ENCODE assay signal across 28 cellular contexts in genomic region chr3:171044384-171044783, GRCh38. TPM values are rescaled to one million over a fixed set of nuclear protein-coding genes. Genes with fewer than 3 reads are reported as not detected.
DNase-seq lines count a peak whose midpoint lies in the region; ATAC-seq, FAIRE-seq and TF ChIP-seq lines count a peak whose summit lies in the region.
"Had no signal": no experiment of that assay in that cellular context is flagged by ENCODE, and none has a peak within 500 bp of the region (broad histone marks: within the 10 kb centered on the region; RNA-seq: fewer than 3 reads in every experiment).

No MANE protein-coding gene starts in this region.

- intact Hi-C loops in HepG2 (cut with micrococcal nuclease; ENCODE audit: unreplicated experiment), result no loop called here

- no peaks in the 10 kb centered on the region for H4K20me1 ChIP-seq in HepG2 (ENCODE audit: insufficient read depth, low read length)

- H2AK5ac ChIP-seq in mesendoderm (ENCODE audit: low read length), result no peak overlapping the region

- TF ChIP-seq RAD21 in HepG2 (CRISPR knock-in tag; IDR thresholded peaks at IDR 0.05), result no peak

- H3K4me2 ChIP-seq in HepG2 (ENCODE audit: low read depth, low read length) (peak overlapping the region; percentile 58), mesendoderm (ENCODE audit: low read length) (no peak overlapping the region)
- H3K4me2 ChIP-seq: GM23338 had no signal

- POLR2A ChIA-PET in HepG2 (lab: Yijun Ruan, JAX), result interaction anchor here (1.1 to 3.5 kb wide), 7 partner anchors 11 to 797 kb away, joined by 3 to 18 read pairs (median 9); partner anchors contain the start of gene SLC2A2

- TF ChIP-seq EP300 in HepG2 (IDR thresholded peaks at IDR 0.05; ENCODE audit: low read depth in 2 of 2, low read length in 2 of 2) (peak in 1 of 2 experiments; percentile 67; a peak in 2 of 4 replicates), HepG2 (CRISPR knock-in tag; IDR thresholded peaks at IDR 0.05; ENCODE audit: borderline replicate concordance) (no peak; the same call in 1 of the 2 replicates)

- no peak overlapping the region for H3K56ac ChIP-seq in mesendoderm (ENCODE audit: low read length)

- no peak overlapping the region for H2BK120ac ChIP-seq in mesendoderm (ENCODE audit: low read depth, low read length)

- no peak overlapping the region for H4K5ac ChIP-seq in mesendoderm (ENCODE audit: low read length)

- TF ChIP-seq CTCF in choroid plexus epithelial cell (conservative IDR thresholded peaks at IDR 0.05; ENCODE audit: low read depth, low read length) (no peak), HepG2 (CRISPR knock-in tag; IDR thresholded peaks at IDR 0.05) (no peak)

- H3K79me2 ChIP-seq in HepG2 (ENCODE audit: insufficient read depth, low read length) (no peaks in the 10 kb centered on the region), mesendoderm (ENCODE audit: control insufficient read depth, insufficient read depth, low read length) (no peaks in the 10 kb centered on the region)

- DNase-seq in NCI-H510A treated with DMSO at 0.1 percent for 48 hours (lab: John Stamatoyannopoulos, UW) (peak; percentile 36), NCI-H510A (lab: John Stamatoyannopoulos, UW) (no peak), choroid plexus epithelial cell (ENCODE audit: low read depth) (peak; percentile 12), HepG2 (ENCODE audit: low spot score) (peak; percentile 69), C1 segment of cervical spinal cord (lab: John Stamatoyannopoulos, UW) (no peak), NCI-H1105 treated with DMSO at 0.1 percent for 48 hours (lab: John Stamatoyannopoulos, UW) (no peak), mesendoderm (no peak)
- DNase-seq: 8988T; CD4-positive, CD25-positive, alpha-beta regulatory T cell; H9; KG1; MG63; NCI-H2029; NCI-H2171; NCI-H226; NCI-H524; NCI-H82; NK-92 treated with Interleukin-12 subunit alpha and Interleukin-12 subunit beta, amount 100 ng/mL, for 24 hours; PC-3; SJCRH30 had no signal

- H3K36me3 ChIP-seq in HepG2 (replicated peaks in 1 of 2; ENCODE audit: control insufficient read depth in 1 of 2, insufficient read depth in 2 of 2, low read length in 2 of 2) (no peaks in the 10 kb centered on the region), mesendoderm (ENCODE audit: control insufficient read depth, insufficient read depth, low read length) (no peaks in the 10 kb centered on the region)
- H3K36me3 ChIP-seq: MG63, SJCRH30 had no signal

- H3K18ac ChIP-seq in mesendoderm (ENCODE audit: low read length), result no peak overlapping the region

- no peak overlapping the region for H2BK15ac ChIP-seq in mesendoderm (replicated peaks; ENCODE audit: low read depth)

- H3K79me1 ChIP-seq in mesendoderm (ENCODE audit: low read length), result no peaks in the 10 kb centered on the region

- no peaks in the 10 kb centered on the region for H3K9me3 ChIP-seq in HepG2 (ENCODE audit: low read length)
- H3K9me3 ChIP-seq: MG63, SJCRH30 had no signal

- CTCF ChIA-PET in HepG2 (lab: Yijun Ruan, JAX; ENCODE audit: low intra/inter-chr PET ratio, low total read pairs), result no interaction called here

- WGBS in HepG2 (ENCODE audit: low lambda C conversion rate), result 0% methylated on average over 1 of the region's 1 CpG
- no CpG with 5 or more reads among the region's 1 CpG for WGBS in mesendoderm (ENCODE audit: extremely low coverage, insufficient coverage, low lambda C conversion rate)

- H2BK5ac ChIP-seq in mesendoderm (ENCODE audit: low read length), result no peak overlapping the region

- no TSS peak for BruUV-seq in HepG2 (replicated peaks; lab: Mats Ljungman, UMichigan)

- H3K23ac ChIP-seq in mesendoderm (ENCODE audit: low read length), result no peak overlapping the region

- H4K8ac ChIP-seq in mesendoderm (ENCODE audit: low read depth, low read length), result no peak overlapping the region

- H2AFZ ChIP-seq in HepG2 (ENCODE audit: low read length), result peak overlapping the region; percentile 32
- H2AFZ ChIP-seq: GM23338 had no signal

- H3K27ac ChIP-seq in HepG2 (ENCODE audit: extremely low read length, insufficient read depth, low read length) (peak overlapping the region; percentile 84), mesendoderm (ENCODE audit: low read depth, low read length) (no peak overlapping the region)
- H3K27ac ChIP-seq: SJCRH30 had no signal

- no peak for ATAC-seq in HepG2
- no peak for ATAC-seq in HG02759 (IDR thresholded peaks at IDR 0.05; ENCODE audit: unreplicated experiment)
- ATAC-seq: GM23338, PC-3, Right ventricle myocardium inferior, SK-N-SH treated with all-trans-retinoic acid at 6 μM for 48 hours had no signal

- no peak overlapping the region for H3K4ac ChIP-seq in mesendoderm (ENCODE audit: low read depth, low read length)

- in situ Hi-C loops in HepG2 (cut with HindIII; ENCODE audit: extremely low pct_ligation_motif_present, low pct_unique_long_range_greater_than_20kb), result no loop called here

- H3K4me1 ChIP-seq in HepG2 (ENCODE audit: insufficient read depth, low read length) (peaks cover 60% of the 10 kb centered on the region), mesendoderm (ENCODE audit: control insufficient read depth, low read depth, low read length) (no peaks in the 10 kb centered on the region)
- H3K4me1 ChIP-seq: SJCRH30 had no signal

- peak overlapping the region; percentile 65 for H3K9ac ChIP-seq in HepG2 (ENCODE audit: insufficient read depth, low read depth, low read length)
- H3K9ac ChIP-seq in mesendoderm (ENCODE audit: low read length), result no peak overlapping the region

- FAIRE-seq in HepG2 (lab: Jason Lieb, UNC), result peak; percentile 50
- FAIRE-seq: D721Med, HTR-8/SVneo had no signal

- H3K27me3 ChIP-seq in HepG2 (ENCODE audit: control insufficient read depth in 1 of 2, insufficient read depth in 2 of 2, low read length in 2 of 2) (no peaks in the 10 kb centered on the region), mesendoderm (ENCODE audit: insufficient read depth, low read length, poor library complexity) (no peaks in the 10 kb centered on the region)
- H3K27me3 ChIP-seq: MG63, SJCRH30 had no signal

- H3K4me3 ChIP-seq in choroid plexus epithelial cell (ENCODE audit: low read depth, low read length) (no peak overlapping the region), HepG2 (replicated peaks in 1 of 3; ENCODE audit: insufficient read depth in 1 of 3, low read depth in 2 of 3, low read length in 3 of 3) (no peak overlapping the region), mesendoderm (ENCODE audit: low read length) (no peak overlapping the region)
- H3K4me3 ChIP-seq: GM23338, MG63, SJCRH30 had no signal

- TF ChIP-seq POLR2A in HepG2 (IDR thresholded peaks at IDR 0.05; ENCODE audit: insufficient read depth in 1 of 2, low read depth in 2 of 2, low read length in 2 of 2), result no peak

TF ChIP-seq in HepG2, 621 proteins besides CTCF, POLR2A, EP300 and RAD21 (continues in another document):
- TF ChIP-seq ZEB1 (IDR thresholded peaks at IDR 0.05; ENCODE audit: insufficient replicate concordance, low read depth) (peak; percentile 15), PRMT3 (CRISPR knock-in tag; IDR thresholded peaks at IDR 0.05; ENCODE audit: borderline replicate concordance, low read depth) (0 out of 2 replicates have a peak, but pooled peaks have one; percentile 2), ZNF44 (CRISPR knock-in tag; IDR thresholded peaks at IDR 0.05) (peak; percentile 36; the same call in 1 of the 2 replicates), FOXP1 (IDR thresholded peaks at IDR 0.05) (no peak), FOXP1 (CRISPR knock-in tag; IDR thresholded peaks at IDR 0.05) (0 out of 2 replicates have a peak, but pooled peaks have one; percentile 16), TARDBP (CRISPR knock-in tag; IDR thresholded peaks at IDR 0.05) (no peak), NCOA2 (CRISPR knock-in tag; IDR thresholded peaks at IDR 0.05) (peak; percentile 75), DRAP1 (CRISPR knock-in tag; IDR thresholded peaks at IDR 0.05) (no peak), CEBPB (IDR thresholded peaks at IDR 0.05; ENCODE audit: borderline replicate concordance, low read depth, low read length) (peak; percentile 65; the same call in 1 of the 2 replicates)

RNA-seq across cellular contexts. Expression of gene SLC2A2, which starts 17.9 kb away (rescaled TPM):
- total RNA-seq in HepG2 (2016; rRNA removed; fragmentation: Illumina TruSeq; extraction: Trizol), result 14.5 and 19.5 TPM in 2 replicates
- total RNA-seq in HepG2 (2016; cell fraction: cytosol; rRNA removed; fragmentation: Illumina TruSeq; extraction: Trizol; ENCODE audit: low read depth), result 1.7 TPM in 2 replicates
- total RNA-seq in HepG2 (2016; cell fraction: insoluble cytoplasmic fraction; rRNA removed; fragmentation: Illumina TruSeq; extraction: Trizol), result 15.1 and 18.6 TPM in 2 replicates
- total RNA-seq in HepG2 (2016; cell fraction: membrane; rRNA removed; fragmentation: Illumina TruSeq; extraction: Trizol), result 4.7 and 4.9 TPM in 2 replicates
- 18.5 TPM in 2 replicates for total RNA-seq in HepG2 (2016; cell fraction: nucleus; rRNA removed; fragmentation: Illumina TruSeq; extraction: Trizol)
- polyA plus RNA-seq in HepG2 (2011; rRNA removed), result 15.5 and 23.2 TPM in 2 replicates
- 11.5 and 13.8 TPM in 2 replicates for polyA plus RNA-seq in HepG2 (2011; cell fraction: cytosol; rRNA removed)
- polyA plus RNA-seq in HepG2 (2011; cell fraction: nucleus; rRNA removed), result 10.7 and 12.3 TPM in 2 replicates
- 28.7 and 38.8 TPM in 2 replicates for polyA plus RNA-seq in HepG2 (2012)
- 0.72 and 0.91 TPM in 2 replicates for polyA plus RNA-seq in HepG2 (2016; cell fraction: cytosol; fragmentation: Illumina TruSeq; extraction: Trizol; ENCODE audit: low read depth)
- polyA plus RNA-seq in HepG2 (2016; cell fraction: insoluble cytoplasmic fraction; fragmentation: Illumina TruSeq; extraction: Trizol; ENCODE audit: low read depth), result 8.5 and 9.2 TPM in 2 replicates
- 1.6 and 2.0 TPM in 2 replicates for polyA plus RNA-seq in HepG2 (2016; cell fraction: membrane; fragmentation: Illumina TruSeq; extraction: Trizol; ENCODE audit: low read depth)
- 12.0 and 14.2 TPM in 2 replicates for polyA plus RNA-seq in HepG2 (2016; cell fraction: nucleus; fragmentation: Illumina TruSeq; extraction: Trizol; ENCODE audit: insufficient read depth, low read depth)
- polyA minus RNA-seq in HepG2 (2011; rRNA and poly(A)+ RNA removed; ENCODE audit: low replicate concordance), result 121 TPM in 1 of 2 replicates, not detected in the other
- 31.0 and 34.4 TPM in 2 replicates for polyA minus RNA-seq in HepG2 (2011; cell fraction: cytosol; rRNA and poly(A)+ RNA removed)
- polyA minus RNA-seq in HepG2 (2011; cell fraction: nucleus; rRNA and poly(A)+ RNA removed), result 58.9 and 76.6 TPM in 2 replicates
- polyA plus RNA-seq in mesendoderm (2013, experiment 1 of 2), result not detected
- not detected for polyA plus RNA-seq in mesendoderm (2013, experiment 2 of 2)
- total RNA-seq: CD4-positive, CD25-positive, alpha-beta regulatory T cell; GM23338; H9; PC-3; Right ventricle myocardium inferior; RPMI7951; SJCRH30 had no signal
- polyA plus RNA-seq: BJ; CD4-positive, CD25-positive, alpha-beta regulatory T cell; GM23338 had no signal

Comparison
In these comparisons a context has a peak if more than half of its experiments do, and no peak if none do; other contexts are left out.
1. DNase-seq: peak in NCI-H510A treated with DMSO at 0.1 percent for 48 hours (single experiment), choroid plexus epithelial cell (single experiment) and HepG2 (single experiment); none in NCI-H510A (single experiment), C1 segment of cervical spinal cord (0 of 14), NCI-H1105 treated with DMSO at 0.1 percent for 48 hours (single experiment) and mesendoderm (single experiment).